Comparison of ENCODE assay signal across 1 cellular context in the genomic region with DNA sequence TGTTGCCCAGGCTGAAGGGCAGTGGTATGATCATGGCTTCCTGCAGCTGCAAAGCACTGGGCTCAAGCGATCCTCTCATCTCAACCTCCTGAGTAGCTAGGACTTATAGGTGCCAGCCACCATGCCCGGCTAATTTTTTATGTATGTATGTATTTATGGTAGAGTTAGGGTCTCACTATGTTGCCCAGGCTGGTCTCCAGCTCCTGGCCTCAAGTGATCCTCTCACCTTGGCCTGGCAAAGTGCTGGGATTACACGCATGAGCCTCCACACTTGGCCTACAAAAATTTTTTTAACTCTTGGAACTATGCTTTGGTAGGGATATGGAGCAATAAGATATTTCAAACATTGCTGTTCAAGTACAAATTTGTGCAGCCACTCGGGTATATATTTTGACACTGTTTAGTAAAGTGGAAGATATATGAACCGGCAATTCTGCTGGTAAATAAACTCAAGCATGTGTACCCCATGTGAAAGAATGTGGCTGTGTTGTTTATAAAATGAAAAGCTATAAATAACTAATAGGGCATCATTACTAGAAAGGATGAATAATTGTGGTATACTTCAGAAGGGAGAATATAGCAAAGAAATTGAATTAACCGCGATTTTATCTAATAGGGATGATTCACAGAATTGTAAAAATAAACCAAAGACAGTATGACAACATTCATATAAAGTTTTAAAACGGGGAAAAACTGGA.
TF ChIP-seq lines count a peak whose summit lies in the region.

No MANE protein-coding gene starts in this region.

TF ChIP-seq in HepG2, 621 proteins besides CTCF, POLR2A, EP300 and RAD21:
- TF ChIP-seq FLYWCH1 (CRISPR knock-in tag; IDR thresholded peaks at IDR 0.05): no peak
- TF ChIP-seq ZNF121 (CRISPR knock-in tag; IDR thresholded peaks at IDR 0.05): peak; percentile 90
- TF ChIP-seq FOXP4 (CRISPR knock-in tag; IDR thresholded peaks at IDR 0.05): no peak
